ENCODE assay signal across 8 cellular contexts in the genomic region with DNA sequence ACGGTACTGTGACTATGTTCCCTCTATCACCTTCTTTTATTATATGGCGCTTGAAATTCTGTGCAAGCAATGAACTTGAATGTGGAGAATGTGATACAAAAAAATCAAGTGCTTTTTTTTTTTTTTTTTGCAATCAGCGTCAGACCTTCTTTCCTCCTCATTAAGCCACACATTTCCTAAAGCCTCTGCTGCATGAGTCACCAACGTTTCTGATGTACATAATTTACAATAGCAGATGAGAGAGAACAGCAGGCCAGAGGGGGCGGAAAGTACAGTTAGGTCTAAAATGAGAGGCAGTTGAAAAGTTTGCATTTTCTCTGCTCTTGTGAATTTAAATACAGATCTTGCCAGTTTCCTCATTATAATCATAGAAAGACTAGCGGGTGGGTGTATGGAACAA.
DNase-seq lines count a peak whose midpoint lies in the region; ATAC-seq and TF ChIP-seq lines count a peak whose summit lies in the region.

No MANE protein-coding gene starts in this region.

- H3K4me1 ChIP-seq in IMR-90 (ENCODE audit: control insufficient read depth, insufficient read depth, low read length) (peaks cover 28% of the 10 kb centered on the region), psoas muscle (no peaks in the 10 kb centered on the region)

- peak overlapping the region; percentile 91 for H3K27ac Mint-ChIP-seq in activated CD4-positive, alpha-beta T cell treated with anti-CD3 and anti-CD28 coated beads for 36 hours
- H3K27ac Mint-ChIP-seq in stimulated activated naive CD8-positive, alpha-beta T cell treated with anti-CD3 and anti-CD28 coated beads, Interleukin-15, Interleukin-2, amounts not matched to agents 100 ng/mL and 50 ng/mL, for 24 hours, result peak overlapping the region; percentile 88

- peak overlapping the region; percentile 65 for H3K4me3 Mint-ChIP-seq in activated CD4-positive, alpha-beta T cell treated with anti-CD3 and anti-CD28 coated beads for 36 hours
- peak overlapping the region; percentile 64 for H3K4me3 Mint-ChIP-seq in stimulated activated naive CD8-positive, alpha-beta T cell treated with anti-CD3 and anti-CD28 coated beads, Interleukin-15, Interleukin-2, amounts not matched to agents 100 ng/mL and 50 ng/mL, for 24 hours

- H2BK20ac ChIP-seq in IMR-90 (ENCODE audit: low read depth, low read length), result peak overlapping the region; percentile 91

- peak overlapping the region; percentile 69; the same call in 1 of the 2 replicates for H3K9ac ChIP-seq in IMR-90 (ENCODE audit: low read depth, low read length)

- H4K20me1 ChIP-seq in IMR-90 (ENCODE audit: insufficient read depth, low read length), result no peaks in the 10 kb centered on the region

- intact Hi-C loops in IMR-90 (cut with micrococcal nuclease) (no loop called here), psoas muscle (cut with DNase I) (no loop called here), left ventricle myocardium superior (cut with micrococcal nuclease) (no loop called here)
- intact Hi-C loops in activated CD4-positive, alpha-beta T cell treated with anti-CD3 and anti-CD28 coated beads for 36 hours (cut with DNase I, micrococcal nuclease), result loop anchor here (1.0 kb wide), 2 partner anchors 9 to 24 kb away; no protein-coding TSS in a partner anchor

- peak overlapping the region; percentile 55 to 88 for H4K8ac ChIP-seq in IMR-90 (ENCODE audit: low read depth in 2 of 2, low read length in 2 of 2)

- peak overlapping the region; percentile 39; the same call in 1 of the 2 replicates for H2AK5ac ChIP-seq in IMR-90 (ENCODE audit: low read depth, low read length)

- H2AFZ ChIP-seq in IMR-90 (replicated peaks; ENCODE audit: low read length, poor library complexity), result peak overlapping the region; percentile 37

- H3K4me3 ChIP-seq in AG04450 (ENCODE audit: low read depth, low read length), result no peak overlapping the region
- no peak overlapping the region for H3K4me3 ChIP-seq in IMR-90 (ENCODE audit: insufficient read depth, low read depth, low read length)
- no peak overlapping the region for H3K4me3 ChIP-seq in fibroblast of pulmonary artery (replicated peaks; ENCODE audit: low read depth, low read length)
- H3K4me3 ChIP-seq in psoas muscle, result no peak overlapping the region

- peak overlapping the region; percentile 95 for H3K18ac ChIP-seq in IMR-90 (ENCODE audit: low read depth, low read length)

- H3K4ac ChIP-seq in IMR-90 (ENCODE audit: low read depth, low read length), result peak overlapping the region; percentile 82

- no peaks in the 10 kb centered on the region for H3K9me3 ChIP-seq in AG04450 (ENCODE audit: control insufficient read depth, insufficient read depth, low read length)
- H3K9me3 ChIP-seq in IMR-90 (ENCODE audit: control insufficient read depth, insufficient read depth, low read length), result no peaks in the 10 kb centered on the region
- H3K9me3 ChIP-seq in psoas muscle, result no peaks in the 10 kb centered on the region

- H2BK5ac ChIP-seq in IMR-90 (ENCODE audit: low read depth, low read length, poor library complexity, severe bottlenecking), result peak overlapping the region; percentile 88

- peak; percentile 68 for DNase-seq in AG04450 (ENCODE audit: low read depth, low spot score)
- DNase-seq in IMR-90, result peak; percentile 94
- peak; percentile 79 for DNase-seq in activated CD4-positive, alpha-beta T cell treated with anti-CD3 and anti-CD28 coated beads for 36 hours
- peak; percentile 73 for DNase-seq in fibroblast of pulmonary artery (ENCODE audit: low read depth)
- DNase-seq in psoas muscle, result no peak
- DNase-seq in left ventricle myocardium superior, result no peak

- POLR2A ChIA-PET in AG04450 (lab: Yijun Ruan, JAX) (no interaction called here), IMR-90 (lab: Charles Lee; ENCODE audit: unreplicated experiment) (interaction anchor here (0.7 kb wide), 1 partner anchor 253 kb away, joined by 16 read pairs; no protein-coding TSS in a partner anchor)
- POLR2A ChIA-PET in activated CD4-positive, alpha-beta T cell treated with anti-CD3 and anti-CD28 coated beads for 36 hours (lab: Charles Lee), result no interaction called here

- H3K36me3 ChIP-seq in IMR-90 (ENCODE audit: control insufficient read depth, insufficient read depth, low read length) (no peaks in the 10 kb centered on the region), psoas muscle (ENCODE audit: insufficient read depth in 1 of 2, low read depth in 1 of 2) (no peaks in the 10 kb centered on the region)

- H2BK15ac ChIP-seq in IMR-90 (ENCODE audit: low read depth, low read length), result peak overlapping the region; percentile 48

- H3K56ac ChIP-seq in IMR-90 (ENCODE audit: extremely low read depth, insufficient read depth, low read length), result peak overlapping the region; percentile 67; the same call in 1 of the 2 replicates

- H3K36me3 Mint-ChIP-seq in activated CD4-positive, alpha-beta T cell treated with anti-CD3 and anti-CD28 coated beads for 36 hours (ENCODE audit: low read depth), result no peaks in the 10 kb centered on the region
- H3K36me3 Mint-ChIP-seq in stimulated activated naive CD8-positive, alpha-beta T cell treated with anti-CD3 and anti-CD28 coated beads, Interleukin-15, Interleukin-2, amounts not matched to agents 100 ng/mL and 50 ng/mL, for 24 hours (ENCODE audit: low read depth), result no peaks in the 10 kb centered on the region

- no TSS peak for BruUV-seq in IMR-90 (replicated peaks; lab: Mats Ljungman, UMichigan)

- TF ChIP-seq RAD21 in IMR-90 (IDR thresholded peaks at IDR 0.05; ENCODE audit: low read length), result no peak

- peaks cover 58% of the 10 kb centered on the region for H3K4me1 Mint-ChIP-seq in activated CD4-positive, alpha-beta T cell treated with anti-CD3 and anti-CD28 coated beads for 36 hours
- peaks cover 62% of the 10 kb centered on the region for H3K4me1 Mint-ChIP-seq in stimulated activated naive CD8-positive, alpha-beta T cell treated with anti-CD3 and anti-CD28 coated beads, Interleukin-15, Interleukin-2, amounts not matched to agents 100 ng/mL and 50 ng/mL, for 24 hours (ENCODE audit: low read depth)

- H2AK9ac ChIP-seq in IMR-90 (replicated peaks; ENCODE audit: low read depth, low read length, poor library complexity), result no peak overlapping the region

- TF ChIP-seq POLR2A in IMR-90 (IDR thresholded peaks at IDR 0.05; ENCODE audit: low read depth, low read length), result no peak

- no peak for TF ChIP-seq CTCF in AG04450 (IDR thresholded peaks at IDR 0.05; ENCODE audit: low read depth, low read length)
- TF ChIP-seq CTCF in IMR-90 (conservative IDR thresholded peaks at IDR 0.05; ENCODE audit: low read depth, low read length), result 0 out of 2 replicates have a peak, but pooled peaks have one; percentile 9
- TF ChIP-seq CTCF in fibroblast of pulmonary artery (IDR thresholded peaks at IDR 0.05; ENCODE audit: low read length, missing control alignments), result no peak
- TF ChIP-seq CTCF in psoas muscle (IDR thresholded peaks at IDR 0.05), result no peak

- in situ Hi-C loops in IMR-90 (cut with MboI; ENCODE audit: low sequenced_read_pairs), result no loop called here

- no peaks in the 10 kb centered on the region for H3K27me3 Mint-ChIP-seq in activated CD4-positive, alpha-beta T cell treated with anti-CD3 and anti-CD28 coated beads for 36 hours
- H3K27me3 Mint-ChIP-seq in stimulated activated naive CD8-positive, alpha-beta T cell treated with anti-CD3 and anti-CD28 coated beads, Interleukin-15, Interleukin-2, amounts not matched to agents 100 ng/mL and 50 ng/mL, for 24 hours, result no peaks in the 10 kb centered on the region

- peaks cover 5% of the 10 kb centered on the region for H3K9me3 Mint-ChIP-seq in activated CD4-positive, alpha-beta T cell treated with anti-CD3 and anti-CD28 coated beads for 36 hours (ENCODE audit: low read depth)
- H3K9me3 Mint-ChIP-seq in stimulated activated naive CD8-positive, alpha-beta T cell treated with anti-CD3 and anti-CD28 coated beads, Interleukin-15, Interleukin-2, amounts not matched to agents 100 ng/mL and 50 ng/mL, for 24 hours, result no peaks in the 10 kb centered on the region

- no peaks in the 10 kb centered on the region for H3K79me1 ChIP-seq in IMR-90 (ENCODE audit: low read depth in 1 of 2, low read length in 2 of 2)

- H4K91ac ChIP-seq in IMR-90 (ENCODE audit: insufficient read depth, low read depth, low read length), result peak overlapping the region; percentile 75

- no peaks in the 10 kb centered on the region for H3K27me3 ChIP-seq in AG04450 (ENCODE audit: control insufficient read depth, insufficient read depth, low read length)
- H3K27me3 ChIP-seq in IMR-90 (ENCODE audit: control insufficient read depth, insufficient read depth, low read length), result no peaks in the 10 kb centered on the region
- H3K27me3 ChIP-seq in psoas muscle (ENCODE audit: insufficient read depth in 3 of 3, low read length in 2 of 3), result no peaks in the 10 kb centered on the region

- H2BK120ac ChIP-seq in IMR-90 (ENCODE audit: low read depth, low read length), result peak overlapping the region; percentile 95

- H4K5ac ChIP-seq in IMR-90 (ENCODE audit: low read depth, low read length), result peak overlapping the region; percentile 85

- H3K27ac ChIP-seq in AG04450 (ENCODE audit: low read depth, low read length), result peak overlapping the region; percentile 57
- peak overlapping the region; percentile 97 for H3K27ac ChIP-seq in IMR-90 (ENCODE audit: insufficient read depth, low read length)
- no peak overlapping the region for H3K27ac ChIP-seq in psoas muscle

- dilution Hi-C loops in IMR-90 (cut with HindIII; ENCODE audit: low sequenced_read_pairs, unreplicated experiment), result no loop called here

- no CpG with 5 or more reads among the region's 6 CpGs for WGBS in IMR-90 (ENCODE audit: extremely low coverage in 2 of 2, insufficient read length in 1 of 2), 2 experiments
- WGBS in psoas muscle, 3 donors, result 43 to 56% (median 55%) methylated on average over 6 of the region's 6 CpGs

- CTCF ChIA-PET in AG04450 (lab: Charles Lee), result no interaction called here
- CTCF ChIA-PET in IMR-90 (lab: Yijun Ruan, JAX), result no interaction called here
- CTCF ChIA-PET in activated CD4-positive, alpha-beta T cell treated with anti-CD3 and anti-CD28 coated beads for 36 hours (lab: Charles Lee), result interaction anchor here (0.6 to 1.0 kb wide), 3 partner anchors 8 to 1440 kb away, joined by 3 to 4 read pairs (median 3); no protein-coding TSS in a partner anchor

- peak overlapping the region; percentile 78 for H3K14ac ChIP-seq in IMR-90 (replicated peaks; ENCODE audit: low read depth, low read length)

- ATAC-seq in IMR-90 (ENCODE audit: low read depth) (peak; percentile 50), psoas muscle (no peak), GM18502 (IDR thresholded peaks at IDR 0.05; ENCODE audit: poor library complexity, unreplicated experiment) (no peak), left ventricle myocardium superior (no peak)
- ATAC-seq in activated CD4-positive, alpha-beta T cell treated with anti-CD3 and anti-CD28 coated beads for 36 hours, result peak; percentile 94

- peak overlapping the region; percentile 73 for H3K4me2 ChIP-seq in IMR-90 (ENCODE audit: low read depth, low read length)

- H3K9me1 ChIP-seq in IMR-90 (ENCODE audit: insufficient read depth, low read length), result peaks cover 14% of the 10 kb centered on the region

- H3K23ac ChIP-seq in IMR-90 (ENCODE audit: low read depth, low read length), result peak overlapping the region; percentile 77; the same call in 1 of the 2 replicates

TF ChIP-seq in IMR-90, 13 proteins besides CTCF, POLR2A, EP300 and RAD21 (continues in another document):
- TF ChIP-seq NFE2L2 (IDR thresholded peaks at IDR 0.05; ENCODE audit: low read depth, low read length), result no peak
- TF ChIP-seq MAFK (IDR thresholded peaks at IDR 0.05; ENCODE audit: low read depth, low read length), result no peak
- peak; percentile 33; the same call in 1 of the 2 replicates for TF ChIP-seq CEBPB (IDR thresholded peaks at IDR 0.05; ENCODE audit: low read depth, low read length)

Comparison
In these comparisons a context has a peak if more than half of its experiments do, and no peak if none do; other contexts are left out.
1. DNase-seq: peak in AG04450 (single experiment), IMR-90 (single experiment), activated CD4-positive, alpha-beta T cell treated with anti-CD3 and anti-CD28 coated beads for 36 hours (single experiment) and fibroblast of pulmonary artery (single experiment); none in psoas muscle (0 of 2) and left ventricle myocardium superior (single experiment).
2. ATAC-seq: peak in IMR-90 (single experiment) and activated CD4-positive, alpha-beta T cell treated with anti-CD3 and anti-CD28 coated beads for 36 hours (single experiment); none in psoas muscle (0 of 4), GM18502 (single experiment) and left ventricle myocardium superior (single experiment).
3. intact Hi-C loops: an anchor here in activated CD4-positive, alpha-beta T cell treated with anti-CD3 and anti-CD28 coated beads for 36 hours (1.0 kb wide); none called in IMR-90, psoas muscle and left ventricle myocardium superior.